ENCODE assay signal across 1 cellular context in the genomic region with DNA sequence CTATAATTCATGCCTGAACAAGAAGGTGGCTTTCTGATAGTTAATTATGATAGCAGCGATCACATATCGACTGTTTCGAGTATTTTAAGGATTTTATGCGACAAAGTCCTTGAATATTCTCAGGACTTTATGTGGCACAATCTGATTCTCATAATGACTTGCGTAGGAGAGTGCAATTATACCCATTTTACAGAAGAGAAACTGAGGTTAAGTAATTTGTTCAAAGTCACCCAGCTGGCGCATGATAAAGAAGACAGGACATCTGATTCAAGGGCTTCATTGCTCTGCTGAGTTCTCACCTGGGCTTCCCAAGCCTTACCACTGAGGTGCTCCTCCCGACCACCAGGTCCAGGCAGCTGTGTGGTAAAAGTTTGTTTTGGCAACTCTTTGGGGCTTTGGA.
TF ChIP-seq lines count a peak whose summit lies in the region.

No MANE protein-coding gene starts in this region.

TF ChIP-seq in HepG2, 621 proteins besides CTCF, POLR2A, EP300 and RAD21:
- TF ChIP-seq, protein P1, sequence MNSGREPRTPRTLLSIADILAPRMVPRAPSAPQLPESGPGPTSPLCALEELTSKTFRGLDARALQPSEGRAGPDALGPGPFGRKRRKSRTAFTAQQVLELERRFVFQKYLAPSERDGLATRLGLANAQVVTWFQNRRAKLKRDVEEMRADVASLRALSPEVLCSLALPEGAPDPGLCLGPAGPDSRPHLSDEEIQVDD (CRISPR knock-in tag; IDR thresholded peaks at IDR 0.05; ENCODE audit: borderline replicate concordance) = no peak
- peak; percentile 56 for TF ChIP-seq ZNF629 (CRISPR knock-in tag; conservative IDR thresholded peaks at IDR 0.05)
